In genomic region chr6:3356056-3356823, GRCh38 we compare ENCODE assay signal across 8 cellular contexts.
DNase-seq lines count a peak whose midpoint lies in the region; ATAC-seq, FAIRE-seq and TF ChIP-seq lines count a peak whose summit lies in the region.

No MANE protein-coding gene starts in this region.

- H3K4me1 ChIP-seq in endodermal cell (ENCODE audit: control insufficient read depth, insufficient read depth, low read length) (peaks cover 3% of the 10 kb centered on the region), mucosa of descending colon (ENCODE audit: low read depth) (peaks cover 38% of the 10 kb centered on the region)

- H3K36me3 ChIP-seq in endodermal cell (ENCODE audit: control insufficient read depth, insufficient read depth, low read length) (no peaks in the 10 kb centered on the region), mucosa of descending colon (ENCODE audit: low read depth) (no peaks in the 10 kb centered on the region)

- H3K9me3 ChIP-seq in endodermal cell (ENCODE audit: control insufficient read depth, low read length) (no peaks in the 10 kb centered on the region), mucosa of descending colon (no peaks in the 10 kb centered on the region)

- POLR2A ChIA-PET in activated CD8-positive, alpha-beta T cell treated with anti-CD3 and anti-CD28 coated beads for 36 hours (lab: Charles Lee) = interaction anchor here (0.6 to 0.7 kb wide), 2 partner anchors 11 to 71 kb away, joined by 3 read pairs; no protein-coding TSS in a partner anchor

- H3K27ac ChIP-seq in endodermal cell (ENCODE audit: low read depth, low read length) = peak overlapping the region; percentile 96

- intact Hi-C loops in activated CD8-positive, alpha-beta T cell treated with anti-CD3 and anti-CD28 coated beads for 36 hours (cut with micrococcal nuclease) = no loop called here
- intact Hi-C loops in mucosa of descending colon (cut with DNase I, micrococcal nuclease) = no loop called here

- no peak for TF ChIP-seq CTCF in activated CD8-positive, alpha-beta T cell treated with anti-CD3 and anti-CD28 coated beads for 36 hours (IDR thresholded peaks at IDR 0.05)
- no peak for TF ChIP-seq CTCF in endodermal cell (conservative IDR thresholded peaks at IDR 0.05)
- TF ChIP-seq CTCF in mucosa of descending colon (IDR thresholded peaks at IDR 0.05) = no peak

- CTCF ChIA-PET in activated CD8-positive, alpha-beta T cell treated with anti-CD3 and anti-CD28 coated beads for 36 hours (lab: Charles Lee) = no interaction called here

- H3K4me3 ChIP-seq in endodermal cell (ENCODE audit: low read length) = peak overlapping the region; percentile 75
- H3K4me3 ChIP-seq in mucosa of descending colon = no peak overlapping the region

- H3K9me3 Mint-ChIP-seq in activated CD8-positive, alpha-beta T cell treated with anti-CD3 and anti-CD28 coated beads for 36 hours = no peaks in the 10 kb centered on the region
- no peaks in the 10 kb centered on the region for H3K9me3 Mint-ChIP-seq in endodermal cell

- peaks cover 10% of the 10 kb centered on the region for H3K4me1 Mint-ChIP-seq in activated CD8-positive, alpha-beta T cell treated with anti-CD3 and anti-CD28 coated beads for 36 hours (ENCODE audit: low read depth)
- peaks cover 41% of the 10 kb centered on the region for H3K4me1 Mint-ChIP-seq in endodermal cell

- no peaks in the 10 kb centered on the region for H3K27me3 ChIP-seq in endodermal cell (ENCODE audit: control insufficient read depth, insufficient read depth, low read length, poor library complexity, severe bottlenecking)

- H3K27ac Mint-ChIP-seq in activated CD8-positive, alpha-beta T cell treated with anti-CD3 and anti-CD28 coated beads for 36 hours = peak overlapping the region; percentile 30
- H3K27ac Mint-ChIP-seq in endodermal cell = peak overlapping the region; percentile 90

- peak overlapping the region; percentile 45 for H3K4me3 Mint-ChIP-seq in activated CD8-positive, alpha-beta T cell treated with anti-CD3 and anti-CD28 coated beads for 36 hours
- peak overlapping the region; percentile 45 for H3K4me3 Mint-ChIP-seq in endodermal cell

- DNase-seq in A172 (ENCODE audit: low spot score) (peak; percentile 79), GM18507 (ENCODE audit: extremely low spot score, insufficient read length, low read depth) (peak; percentile 35), NCI-H526 (lab: John Stamatoyannopoulos, UW) (peak; percentile 90 to 91), endodermal cell (peak; percentile 93), mucosa of descending colon (peak; percentile 79 to 86 (median 82))
- peak; percentile 65 for DNase-seq in activated CD8-positive, alpha-beta T cell treated with anti-CD3 and anti-CD28 coated beads for 36 hours
- peak; percentile 14 to 32 for DNase-seq in stimulated activated CD8-positive, alpha-beta memory T cell treated with anti-CD3 and anti-CD28 coated beads, Interleukin-7, amount 100 ng/mL, for 1 hour (ENCODE audit: low read depth in 2 of 2)

- peak; percentile 64 for FAIRE-seq in GM18507 (lab: Jason Lieb, UNC)

- WGBS in endodermal cell (ENCODE audit: insufficient coverage in 1 of 2, insufficient read length in 1 of 2), 2 experiments = 5 to 16% methylated on average over 12 to 18 of the region's 24 CpGs

- H3K27me3 Mint-ChIP-seq in activated CD8-positive, alpha-beta T cell treated with anti-CD3 and anti-CD28 coated beads for 36 hours = no peaks in the 10 kb centered on the region
- no peaks in the 10 kb centered on the region for H3K27me3 Mint-ChIP-seq in endodermal cell (ENCODE audit: insufficient read depth)

- ATAC-seq in HG03095 (IDR thresholded peaks at IDR 0.05; ENCODE audit: unreplicated experiment) = peak; percentile 87
- ATAC-seq in activated CD8-positive, alpha-beta T cell treated with anti-CD3 and anti-CD28 coated beads for 36 hours = peak; percentile 92
- peak; percentile 78 for ATAC-seq in mucosa of descending colon

- no peak overlapping the region for H3K9ac ChIP-seq in endodermal cell (ENCODE audit: extremely low read depth, low read length, poor library complexity, severe bottlenecking)

- no peaks in the 10 kb centered on the region for H3K36me3 Mint-ChIP-seq in activated CD8-positive, alpha-beta T cell treated with anti-CD3 and anti-CD28 coated beads for 36 hours (ENCODE audit: low read depth)
- no peaks in the 10 kb centered on the region for H3K36me3 Mint-ChIP-seq in endodermal cell (ENCODE audit: low read depth)

Comparison
In these comparisons a context has a peak if more than half of its experiments do, and no peak if none do; other contexts are left out.
1. DNase-seq: peak in every context shown above with its lines; median percentile 93 in endodermal cell; 90 in NCI-H526; 82 in mucosa of descending colon; 79 in A172; 65 in activated CD8-positive, alpha-beta T cell treated with anti-CD3 and anti-CD28 coated beads for 36 hours; 35 in GM18507; 23 in stimulated activated CD8-positive, alpha-beta memory T cell treated with anti-CD3 and anti-CD28 coated beads, Interleukin-7, amount 100 ng/mL, for 1 hour.